18 cellular contexts compared by ENCODE assay signal in the genomic region with DNA sequence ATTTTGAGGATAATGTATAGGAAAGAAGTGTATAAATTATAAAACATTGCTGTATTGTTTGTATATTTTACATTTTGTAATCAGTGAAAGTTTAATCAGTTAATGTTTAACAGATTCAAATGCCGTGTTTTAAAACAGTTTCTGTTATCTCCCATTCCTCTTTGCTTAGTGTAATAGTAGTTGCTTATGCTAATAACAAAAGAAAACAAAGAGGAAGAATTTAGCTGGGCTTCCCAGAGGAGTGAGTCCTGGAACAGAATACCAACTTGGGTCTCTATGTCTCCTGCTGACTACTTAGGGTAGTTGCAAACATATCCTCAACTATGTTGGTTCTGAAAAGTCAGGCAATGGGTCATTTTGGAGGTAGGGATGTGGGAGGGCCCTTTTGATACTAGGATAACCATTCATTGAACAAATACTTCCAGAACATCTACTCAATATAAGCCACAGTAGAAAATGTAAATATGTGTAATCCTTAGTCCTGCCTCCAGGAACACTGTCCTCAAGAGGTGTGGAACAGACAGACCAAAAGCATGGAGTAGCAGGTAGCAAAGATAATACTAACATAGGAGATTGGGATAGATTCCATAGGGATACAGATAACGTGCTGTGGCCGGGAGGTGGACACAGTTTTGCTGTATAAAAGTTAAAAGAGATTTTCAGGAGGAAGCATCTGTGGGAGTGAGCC. TPM values are rescaled to one million over a fixed set of nuclear protein-coding genes. Genes with fewer than 3 reads are reported as not detected.
A peak's percentile ranks its signal among the peaks of the same experiment; 100 is the strongest.
DNase-seq lines count a peak whose midpoint lies in the region; TF ChIP-seq lines count a peak whose summit lies in the region.
"Had no signal": no experiment of that assay in that cellular context is flagged by ENCODE, and none has a peak within 500 bp of the region (broad histone marks: within the 10 kb centered on the region; RNA-seq: fewer than 3 reads in every experiment).

No MANE protein-coding gene starts in this region.

- H3K36me3 Mint-ChIP-seq in HFFc6 (ENCODE audit: low read depth): no peaks in the 10 kb centered on the region

- no peaks in the 10 kb centered on the region for H3K9me3 Mint-ChIP-seq in HFFc6
- H3K9me3 Mint-ChIP-seq: IgD-negative memory B cell had no signal

- H3K4me1 Mint-ChIP-seq in HFFc6 (ENCODE audit: low read depth): peaks cover 67% of the 10 kb centered on the region
- H3K4me1 Mint-ChIP-seq: IgD-negative memory B cell had no signal

- no peak overlapping the region for H2AFZ ChIP-seq in ACC112 (ENCODE audit: low read length, unreplicated experiment)

- peaks cover 15% of the 10 kb centered on the region for H3K79me2 ChIP-seq in ACC112 (ENCODE audit: control insufficient read depth, insufficient read depth, low read length, unreplicated experiment)

- H3K36me3 ChIP-seq in ACC112 (ENCODE audit: insufficient read depth, low read length): no peaks in the 10 kb centered on the region
- H3K36me3 ChIP-seq: uterus had no signal

- H3K27ac ChIP-seq in ACC112 (ENCODE audit: low read depth, low read length): peak overlapping the region; percentile 99

- peaks cover 67% of the 10 kb centered on the region for H3K4me1 ChIP-seq in ACC112 (ENCODE audit: control insufficient read depth, insufficient read depth, low read length, unreplicated experiment)

- peak overlapping the region; percentile 35; the same call in 1 of the 2 replicates for H3K4me3 ChIP-seq in ACC112 (ENCODE audit: low read depth, low read length)
- no peak overlapping the region for H3K4me3 ChIP-seq in cardiac fibroblast (replicated peaks in 1 of 2; ENCODE audit: low read depth in 2 of 2, low read length in 2 of 2)
- H3K4me3 ChIP-seq: GM12878, uterus had no signal

- H3K27me3 Mint-ChIP-seq in HFFc6 (ENCODE audit: insufficient read depth): peaks cover 2% of the 10 kb centered on the region; the same call in 1 of the 2 replicates

- TF ChIP-seq CTCF in HFFc6 (IDR thresholded peaks at IDR 0.05) (peak; percentile 44; the same call in 1 of the 2 replicates), cardiac fibroblast (IDR thresholded peaks at IDR 0.05; ENCODE audit: low read depth, low read length) (no peak)

- H3K27ac Mint-ChIP-seq in HFFc6: peak overlapping the region; percentile 24
- H3K27ac Mint-ChIP-seq: IgD-negative memory B cell had no signal

- DNase-seq in HFFc6 (no peak), cardiac fibroblast (ENCODE audit: low read depth in 2 of 2) (peak; percentile 47 to 58), kidney tubule cell (ENCODE audit: low spot score) (peak; percentile 42), SW480 (ENCODE audit: low spot score) (no peak), 8988T (no peak), RKO (ENCODE audit: low spot score) (no peak)
- DNase-seq in activated CD4-positive, alpha-beta T cell treated with anti-CD3 and anti-CD28 coated beads for 48 hours: no peak
- DNase-seq: amniotic stem cell; cortex of kidney; GDM1; NCI-H187 treated with DMSO at 0.1 percent for 48 hours; NCI-H446; SHP77; stimulated activated CD4-positive, alpha-beta T cell treated with anti-CD3 and anti-CD28 coated beads, Interleukin-2, amount 100 ng/mL, for 24 hours; uterus had no signal

- no peak overlapping the region for H3K4me3 Mint-ChIP-seq in HFFc6
- H3K4me3 Mint-ChIP-seq: IgD-negative memory B cell had no signal

- no peaks in the 10 kb centered on the region for H3K27me3 ChIP-seq in ACC112 (ENCODE audit: insufficient read depth, low read length)
- H3K27me3 ChIP-seq: uterus had no signal

RNA-seq across cellular contexts. Expression of a gene that starts 36.1 kb away (rescaled TPM):
- 1 to 10 TPM; 1.2 to 4.8 (median 2.0) TPM for total RNA-seq in HFFc6 (2021; fragmentation: NEBNext Ultra II Directional; extraction: Animal tissue kit (Norgen Biotek cat#: 25700))

Comparison
In these comparisons a context has a peak if more than half of its experiments do, and no peak if none do; other contexts are left out.
1. DNase-seq: peak in cardiac fibroblast (2 of 2) and kidney tubule cell (single experiment); none in HFFc6 (single experiment), activated CD4-positive, alpha-beta T cell treated with anti-CD3 and anti-CD28 coated beads for 48 hours (single experiment), SW480 (single experiment), 8988T (single experiment) and RKO (single experiment).